In genomic region chr6:153976921-153977693, GRCh38 we compare ENCODE assay signal across 10 cellular contexts.
A peak's percentile ranks its signal among the peaks of the same experiment; 100 is the strongest.
DNase-seq lines count a peak whose midpoint lies in the region; ATAC-seq and TF ChIP-seq lines count a peak whose summit lies in the region.
"Had no signal": no experiment of that assay in that cellular context is flagged by ENCODE, and none has a peak within 500 bp of the region (broad histone marks: within the 10 kb centered on the region; RNA-seq: fewer than 3 reads in every experiment).

No MANE protein-coding gene starts in this region.

- H3K4me1 Mint-ChIP-seq in Calu3 (ENCODE audit: low read depth, unreplicated experiment), result peaks cover 21% of the 10 kb centered on the region
- peaks cover 6% of the 10 kb centered on the region for H3K4me1 Mint-ChIP-seq in CD4-positive, alpha-beta T cell (ENCODE audit: low read depth)

- H3K27me3 ChIP-seq in RWPE2 (ENCODE audit: insufficient read depth, poor library complexity, severe bottlenecking), result no peaks in the 10 kb centered on the region
- H3K27me3 ChIP-seq in CD4-positive, alpha-beta T cell (ENCODE audit: control insufficient read depth, insufficient read depth, low read length), result no peaks in the 10 kb centered on the region
- H3K27me3 ChIP-seq: tibial artery had no signal

- H3K9me3 Mint-ChIP-seq in Calu3 (ENCODE audit: low read depth, unreplicated experiment), result peaks cover 2% of the 10 kb centered on the region
- peaks cover 2% of the 10 kb centered on the region for H3K9me3 Mint-ChIP-seq in CD4-positive, alpha-beta T cell

- H3K4me3 Mint-ChIP-seq in Calu3 (ENCODE audit: low read depth, unreplicated experiment), result peak overlapping the region; percentile 30
- H3K4me3 Mint-ChIP-seq in CD4-positive, alpha-beta T cell, result no peak overlapping the region

- peaks cover 7% of the 10 kb centered on the region for H3K4me1 ChIP-seq in RWPE2 (ENCODE audit: insufficient read depth, poor library complexity, severe bottlenecking)
- H3K4me1 ChIP-seq: tibial artery had no signal

- H3K27ac ChIP-seq in RWPE2 (ENCODE audit: poor library complexity, severe bottlenecking), result no peak overlapping the region
- no peak overlapping the region for H3K27ac ChIP-seq in CD4-positive, alpha-beta T cell (ENCODE audit: low read depth, low read length)
- H3K27ac ChIP-seq: tibial artery had no signal

- H3K9me3 ChIP-seq in RWPE2 (ENCODE audit: severe bottlenecking), result no peaks in the 10 kb centered on the region
- no peaks in the 10 kb centered on the region for H3K9me3 ChIP-seq in CD4-positive, alpha-beta T cell (ENCODE audit: control insufficient read depth, low read length)
- H3K9me3 ChIP-seq: tibial artery had no signal

- no TSS peak for BruUV-seq in Calu3 (replicated peaks; lab: Mats Ljungman, UMichigan)

- no peaks in the 10 kb centered on the region for H3K27me3 Mint-ChIP-seq in Calu3 (ENCODE audit: unreplicated experiment)
- H3K27me3 Mint-ChIP-seq in CD4-positive, alpha-beta T cell, result no peaks in the 10 kb centered on the region

- in situ Hi-C loops in GM13976 (cut with MboI; ENCODE audit: low sequenced_read_pairs, unreplicated experiment), result no loop called here

- no peaks in the 10 kb centered on the region for H3K36me3 Mint-ChIP-seq in Calu3 (ENCODE audit: insufficient read depth, unreplicated experiment)
- H3K36me3 Mint-ChIP-seq in CD4-positive, alpha-beta T cell (ENCODE audit: low read depth), result no peaks in the 10 kb centered on the region

- intact Hi-C loops in Calu3 (cut with micrococcal nuclease; ENCODE audit: unreplicated experiment), result no loop called here
- intact Hi-C loops in CD4-positive, alpha-beta T cell (cut with DNase I, micrococcal nuclease), result no loop called here

- H3K27ac Mint-ChIP-seq in Calu3 (ENCODE audit: unreplicated experiment), result peak overlapping the region; percentile 56
- H3K27ac Mint-ChIP-seq in CD4-positive, alpha-beta T cell, result no peak overlapping the region

- TF ChIP-seq CTCF in Calu3 (IDR thresholded peaks at IDR 0.05; ENCODE audit: unreplicated experiment) (no peak), RWPE2 (IDR thresholded peaks at IDR 0.05; ENCODE audit: poor library complexity, severe bottlenecking) (no peak), GM13976 (IDR thresholded peaks at IDR 0.05; ENCODE audit: borderline replicate concordance, control extremely low read depth, extremely low read depth, insufficient read depth, missing control alignments) (no peak)
- no peak for TF ChIP-seq CTCF in CD4-positive, alpha-beta T cell (IDR thresholded peaks at IDR 0.05)

- H3K36me3 ChIP-seq in RWPE2 (ENCODE audit: low read depth), result no peaks in the 10 kb centered on the region
- H3K36me3 ChIP-seq: tibial artery had no signal

- ATAC-seq in GM21717 (IDR thresholded peaks at IDR 0.05; ENCODE audit: unreplicated experiment) (peak; percentile 69), RWPE2 (ENCODE audit: low read depth) (peak; percentile 97), HG03196 (IDR thresholded peaks at IDR 0.05; ENCODE audit: unreplicated experiment) (no peak)
- no peak for ATAC-seq in CD4-positive, alpha-beta T cell (ENCODE audit: poor library complexity)

- no peak for DNase-seq in Calu3
- no peak for DNase-seq in RWPE2 (ENCODE audit: low spot score)
- DNase-seq in islet precursor cell, result peak; percentile 77
- DNase-seq in DMS79 treated with DMSO at 0.1 percent for 48 hours (lab: John Stamatoyannopoulos, UW), result no peak
- DNase-seq in GM13976 (ENCODE audit: low spot score), result no peak
- no peak for DNase-seq in CD4-positive, alpha-beta T cell
- DNase-seq: C1 segment of cervical spinal cord, tibial artery had no signal

- no peak overlapping the region for H3K4me3 ChIP-seq in RWPE2 (ENCODE audit: severe bottlenecking)
- H3K4me3 ChIP-seq: tibial artery had no signal

- POLR2A ChIA-PET in CD4-positive, alpha-beta T cell (lab: Charles Lee), result no interaction called here

- CTCF ChIA-PET in Calu3 (lab: Charles Lee), result interaction anchor here (0.6 kb wide), 2 partner anchors 454 to 945 kb away, joined by 3 to 6 read pairs; no protein-coding TSS in a partner anchor
- CTCF ChIA-PET in CD4-positive, alpha-beta T cell (lab: Charles Lee), result no interaction called here

Comparison
In these comparisons a context has a peak if more than half of its experiments do, and no peak if none do; other contexts are left out.
1. ATAC-seq: peak in GM21717 (single experiment) and RWPE2 (single experiment); none in HG03196 (single experiment) and CD4-positive, alpha-beta T cell (single experiment).